8 cellular contexts compared by ENCODE assay signal in genomic region chr22:28773461-28773867, GRCh38. TPM values are rescaled to one million over a fixed set of nuclear protein-coding genes. Genes with fewer than 3 reads are reported as not detected.
A peak's percentile ranks its signal among the peaks of the same experiment; 100 is the strongest.
DNase-seq lines count a peak whose midpoint lies in the region; ATAC-seq and TF ChIP-seq lines count a peak whose summit lies in the region.

No MANE protein-coding gene starts in this region.

- no peak for TF ChIP-seq CTCF in kidney epithelial cell (IDR thresholded peaks at IDR 0.05; ENCODE audit: insufficient read depth, low read length, poor library complexity, severe bottlenecking)
- no peak for TF ChIP-seq CTCF in testis (IDR thresholded peaks at IDR 0.05)

- whole genome bisulfite sequencing in testis, 2 donors, result 1 to 2% methylated on average over 10 of the region's 10 CpGs

- intact Hi-C loops in testis (cut with DNase I; ENCODE audit: low total_unique reads), result no loop called here

- ATAC-seq in GM19351 (IDR thresholded peaks at IDR 0.05; ENCODE audit: unreplicated experiment), result peak; percentile 37
- peak; percentile 13 for ATAC-seq in HG03521 (IDR thresholded peaks at IDR 0.05; ENCODE audit: unreplicated experiment)

- H3K4me3 ChIP-seq in kidney epithelial cell (ENCODE audit: low read depth, low read length) (peak overlapping the region; percentile 85), testis (peak overlapping the region; percentile 72 to 98)

- H3K4me1 ChIP-seq in testis, result peaks cover 5% of the 10 kb centered on the region

- H3K27ac ChIP-seq in testis, result peak overlapping the region; percentile 86 to 100

- no peak for TF ChIP-seq POLR2A in testis (IDR thresholded peaks at IDR 0.05)

- DNase-seq in AML-193 (lab: John Stamatoyannopoulos, UW) (peak; percentile 24 to 28), amniotic epithelial cell (ENCODE audit: low read depth) (peak; percentile 83), kidney epithelial cell (ENCODE audit: low read depth) (no peak), testis (no peak), SW480 (ENCODE audit: low spot score) (no peak), DMS 273 (lab: John Stamatoyannopoulos, UW; ENCODE audit: unreplicated experiment) (no peak)

- H3K9me3 ChIP-seq in testis, result no peaks in the 10 kb centered on the region

- H3K27me3 ChIP-seq in kidney epithelial cell (ENCODE audit: control insufficient read depth, insufficient read depth, low read length) (no peaks in the 10 kb centered on the region), testis (no peaks in the 10 kb centered on the region)

- H3K36me3 ChIP-seq in kidney epithelial cell (ENCODE audit: control insufficient read depth, insufficient read depth, low read length) (peaks cover 2% of the 10 kb centered on the region), testis (ENCODE audit: low read depth, missing control alignments) (no peaks in the 10 kb centered on the region)

RNA-seq across cellular contexts. Expression of gene CCDC117, which starts 1.0 kb away (rescaled TPM):
- total RNA-seq in kidney epithelial cell (14.1 and 19.1 TPM in 2 replicates), testis (10 to 100 TPM; 68.6 to 76.1 TPM)
- polyA plus RNA-seq in testis (ENCODE audit: insufficient read depth, low read depth, low replicate concordance), result 83.0 TPM

RNA-seq across cellular contexts. Expression of gene XBP1, which starts 26.9 kb away (rescaled TPM):
- total RNA-seq in kidney epithelial cell (288 and 291 TPM in 2 replicates), testis (10 to 100 TPM; 48.2 to 63.3 TPM)
- polyA plus RNA-seq in testis (ENCODE audit: insufficient read depth, low read depth, low replicate concordance), result 52.5 TPM

RNA-seq across cellular contexts. Expression of gene HSCB, which starts 31.6 kb away (rescaled TPM):
- 23.0 and 34.2 TPM in 2 replicates for total RNA-seq in kidney epithelial cell
- 10 to 100 TPM; 16.4 to 19.5 TPM for total RNA-seq in testis
- polyA plus RNA-seq in testis (ENCODE audit: insufficient read depth, low read depth, low replicate concordance), result 10.2 TPM

RNA-seq across cellular contexts. Expression of gene CHEK2, which starts 31.8 kb away (rescaled TPM):
- 8.1 and 10.3 TPM in 2 replicates for total RNA-seq in kidney epithelial cell
- total RNA-seq in testis, result 10 to 100 TPM; 21.3 to 28.1 TPM
- 13.5 TPM for polyA plus RNA-seq in testis (ENCODE audit: insufficient read depth, low read depth, low replicate concordance)

Comparison
In these comparisons a context has a peak if more than half of its experiments do, and no peak if none do; other contexts are left out.
1. DNase-seq: peak in AML-193 (2 of 2) and amniotic epithelial cell (single experiment); none in kidney epithelial cell (single experiment), testis (single experiment), SW480 (single experiment) and DMS 273 (single experiment).